9 cellular contexts compared by ENCODE assay signal in the genomic region with DNA sequence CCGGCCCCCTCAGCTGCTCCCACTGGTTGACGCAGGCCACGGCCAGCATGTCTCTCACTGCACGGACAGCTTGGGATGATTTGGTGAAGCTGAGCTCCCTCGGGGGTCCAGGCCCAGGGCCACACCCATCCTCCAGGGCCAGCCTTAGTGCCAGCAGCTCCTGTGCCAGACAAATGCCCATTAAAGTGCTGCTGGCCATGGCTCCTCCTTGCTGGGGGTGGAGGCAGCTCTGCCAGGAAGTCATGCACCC. TPM values are rescaled to one million over a fixed set of nuclear protein-coding genes. Genes with fewer than 3 reads are reported as not detected.
DNase-seq lines count a peak whose midpoint lies in the region; ATAC-seq and TF ChIP-seq lines count a peak whose summit lies in the region.
"Had no signal": no experiment of that assay in that cellular context is flagged by ENCODE, and none has a peak within 500 bp of the region (broad histone marks: within the 10 kb centered on the region; RNA-seq: fewer than 3 reads in every experiment).

No MANE protein-coding gene starts in this region.

- CTCF ChIA-PET in activated CD8-positive, alpha-beta memory T cell treated with anti-CD3 and anti-CD28 coated beads, Interleukin-2, amount 10 ng/mL, durations not matched to agents 7 days and 5 days (lab: Charles Lee) = interaction anchor here (0.7 to 9.0 kb wide), 9 partner anchors 12 to 129 kb away, joined by 3 to 175 read pairs (median 5); a partner anchor contains a TSS

- no peaks in the 10 kb centered on the region for H3K27me3 ChIP-seq in thyroid gland

- H3K9me3 Mint-ChIP-seq in activated CD8-positive, alpha-beta memory T cell treated with anti-CD3 and anti-CD28 coated beads, Interleukin-2, amount 10 ng/mL, durations not matched to agents 7 days and 5 days (ENCODE audit: low read depth) = no peaks in the 10 kb centered on the region
- no peaks in the 10 kb centered on the region for H3K9me3 Mint-ChIP-seq in activated T-helper 17 cell treated with anti-CD3 and anti-CD28 coated beads, Interleukin-2, amount 50 U/mL, for 72 hours

- peak overlapping the region in 1 of 3 donors; percentile 54 for H3K4me3 ChIP-seq in thyroid gland (replicated peaks in 1 of 3)

- H3K36me3 Mint-ChIP-seq in activated CD8-positive, alpha-beta memory T cell treated with anti-CD3 and anti-CD28 coated beads, Interleukin-2, amount 10 ng/mL, durations not matched to agents 7 days and 5 days = no peaks in the 10 kb centered on the region
- H3K36me3 Mint-ChIP-seq in activated T-helper 17 cell treated with anti-CD3 and anti-CD28 coated beads, Interleukin-2, amount 50 U/mL, for 72 hours (ENCODE audit: low read depth) = no peaks in the 10 kb centered on the region

- H3K4me1 ChIP-seq in thyroid gland = peaks cover 41 to 58% of the 10 kb centered on the region in 2 donors

- intact Hi-C loops in thyroid gland (cut with DNase I) = no loop called here

- peak overlapping the region; percentile 91 for H3K27ac Mint-ChIP-seq in activated CD8-positive, alpha-beta memory T cell treated with anti-CD3 and anti-CD28 coated beads, Interleukin-2, amount 10 ng/mL, durations not matched to agents 7 days and 5 days
- peak overlapping the region; percentile 88 for H3K27ac Mint-ChIP-seq in activated T-helper 17 cell treated with anti-CD3 and anti-CD28 coated beads, Interleukin-2, amount 50 U/mL, for 72 hours

- H3K36me3 ChIP-seq in thyroid gland = peaks cover 0 to 6% of the 10 kb centered on the region in 2 donors

- H3K27me3 Mint-ChIP-seq in activated CD8-positive, alpha-beta memory T cell treated with anti-CD3 and anti-CD28 coated beads, Interleukin-2, amount 10 ng/mL, durations not matched to agents 7 days and 5 days = peaks cover 21% of the 10 kb centered on the region
- H3K27me3 Mint-ChIP-seq in activated T-helper 17 cell treated with anti-CD3 and anti-CD28 coated beads, Interleukin-2, amount 50 U/mL, for 72 hours = no peaks in the 10 kb centered on the region

- no peak for DNase-seq in activated CD8-positive, alpha-beta memory T cell treated with anti-CD3 and anti-CD28 coated beads, Interleukin-2, amount 10 ng/mL, durations not matched to agents 7 days and 5 days
- DNase-seq in activated CD8-positive, alpha-beta memory T cell treated with anti-CD3 and anti-CD28 coated beads, Interleukin-2, amount 50 U/mL, for 48 hours = no peak
- DNase-seq in left lobe of liver (ENCODE audit: low spot score) (no peak), thyroid gland (no peak), dedifferentiated amniotic fluid mesenchymal stem cell (ENCODE audit: extremely low spot score) (no peak), NCI-H1105 treated with DMSO at 0.1 percent for 48 hours (lab: John Stamatoyannopoulos, UW) (no peak), T-helper 9 cell (no peak)
- DNase-seq: NCI-H187 treated with DMSO at 0.1 percent for 48 hours had no signal

- H3K9me3 ChIP-seq in thyroid gland = no peaks in the 10 kb centered on the region

- peak overlapping the region; percentile 88 for H3K4me3 Mint-ChIP-seq in activated CD8-positive, alpha-beta memory T cell treated with anti-CD3 and anti-CD28 coated beads, Interleukin-2, amount 10 ng/mL, durations not matched to agents 7 days and 5 days
- peak overlapping the region; percentile 93 for H3K4me3 Mint-ChIP-seq in activated T-helper 17 cell treated with anti-CD3 and anti-CD28 coated beads, Interleukin-2, amount 50 U/mL, for 72 hours

- TF ChIP-seq CTCF in thyroid gland (IDR thresholded peaks at IDR 0.05) = no peak

- peak overlapping the region; percentile 91 to 93 (median 91) for H3K27ac ChIP-seq in thyroid gland

- no peak for TF ChIP-seq POLR2A in thyroid gland (IDR thresholded peaks at IDR 0.05)

- peaks cover 37% of the 10 kb centered on the region for H3K4me1 Mint-ChIP-seq in activated CD8-positive, alpha-beta memory T cell treated with anti-CD3 and anti-CD28 coated beads, Interleukin-2, amount 10 ng/mL, durations not matched to agents 7 days and 5 days
- H3K4me1 Mint-ChIP-seq in activated T-helper 17 cell treated with anti-CD3 and anti-CD28 coated beads, Interleukin-2, amount 50 U/mL, for 72 hours = no peaks in the 10 kb centered on the region

- ATAC-seq in activated CD8-positive, alpha-beta memory T cell treated with anti-CD3 and anti-CD28 coated beads, Interleukin-2, amount 10 ng/mL, durations not matched to agents 7 days and 5 days = no peak
- ATAC-seq in activated T-helper 17 cell treated with anti-CD3 and anti-CD28 coated beads, Interleukin-2, amount 50 U/mL, for 72 hours (replicated peaks) = no peak
- peak; percentile 38 for ATAC-seq in left lobe of liver

- 20% methylated on average over 1 of the region's 5 CpGs; no CpG with 5 or more reads in 1 of the 2 donors for WGBS in thyroid gland, 2 donors

RNA-seq across cellular contexts. Expression of a gene that starts 2.5 kb away (rescaled TPM):
- total RNA-seq in activated CD8-positive, alpha-beta memory T cell treated with anti-CD3 and anti-CD28 coated beads, Interleukin-2, amount 10 ng/mL, durations not matched to agents 7 days and 5 days = 10 to 100 TPM; 13.4 to 24.3 TPM
- 10 to 100 TPM; 11.0 to 32.4 TPM for total RNA-seq in activated T-helper 17 cell treated with anti-CD3 and anti-CD28 coated beads, Interleukin-2, amount 50 U/mL, for 72 hours
- total RNA-seq in left lobe of liver = 24.3 TPM
- 10 to 100 TPM; 14.7 to 27.8 (median 19.7) TPM for total RNA-seq in thyroid gland

RNA-seq across cellular contexts. Expression of a gene that starts 20.7 kb away (rescaled TPM):
- 10 to 100 TPM; 71.3 to 79.1 TPM for total RNA-seq in activated CD8-positive, alpha-beta memory T cell treated with anti-CD3 and anti-CD28 coated beads, Interleukin-2, amount 10 ng/mL, durations not matched to agents 7 days and 5 days
- 100 to 1,000 TPM in 1 of 2 donors, 10 to 100 TPM in 1; 67.4 to 127 TPM for total RNA-seq in activated T-helper 17 cell treated with anti-CD3 and anti-CD28 coated beads, Interleukin-2, amount 50 U/mL, for 72 hours
- total RNA-seq in left lobe of liver = 68.3 TPM
- 10 to 100 TPM; 41.8 to 64.5 (median 53.5) TPM for total RNA-seq in thyroid gland

RNA-seq across cellular contexts. Expression of a gene that starts 20.9 kb away (rescaled TPM):
- 10 to 100 TPM; 33.3 to 33.6 TPM for total RNA-seq in activated CD8-positive, alpha-beta memory T cell treated with anti-CD3 and anti-CD28 coated beads, Interleukin-2, amount 10 ng/mL, durations not matched to agents 7 days and 5 days
- total RNA-seq in activated T-helper 17 cell treated with anti-CD3 and anti-CD28 coated beads, Interleukin-2, amount 50 U/mL, for 72 hours = 10 to 100 TPM; 20.3 to 33.9 TPM
- total RNA-seq in left lobe of liver (9.8 TPM), thyroid gland (10 to 100 TPM; 23.0 to 39.4 (median 31.8) TPM)

RNA-seq across cellular contexts. Expression of a gene that starts 28.8 kb away (rescaled TPM):
- 100 to 1,000 TPM; 115 to 139 TPM for total RNA-seq in activated CD8-positive, alpha-beta memory T cell treated with anti-CD3 and anti-CD28 coated beads, Interleukin-2, amount 10 ng/mL, durations not matched to agents 7 days and 5 days
- 100 to 1,000 TPM in 1 of 2 donors, 10 to 100 TPM in 1; 74.2 to 113 TPM for total RNA-seq in activated T-helper 17 cell treated with anti-CD3 and anti-CD28 coated beads, Interleukin-2, amount 50 U/mL, for 72 hours
- 82.4 TPM for total RNA-seq in left lobe of liver
- 10 to 100 TPM; 34.8 to 60.6 (median 50.3) TPM for total RNA-seq in thyroid gland

RNA-seq across cellular contexts. Expression of a gene that starts 31.7 kb away (rescaled TPM):
- 100 to 1,000 TPM; 212 to 218 TPM for total RNA-seq in activated CD8-positive, alpha-beta memory T cell treated with anti-CD3 and anti-CD28 coated beads, Interleukin-2, amount 10 ng/mL, durations not matched to agents 7 days and 5 days
- 100 to 1,000 TPM; 153 to 160 TPM for total RNA-seq in activated T-helper 17 cell treated with anti-CD3 and anti-CD28 coated beads, Interleukin-2, amount 50 U/mL, for 72 hours
- total RNA-seq in left lobe of liver (10.8 TPM), thyroid gland (1 to 10 TPM; 4.0 to 8.1 (median 5.2) TPM)
